In the genomic region with DNA sequence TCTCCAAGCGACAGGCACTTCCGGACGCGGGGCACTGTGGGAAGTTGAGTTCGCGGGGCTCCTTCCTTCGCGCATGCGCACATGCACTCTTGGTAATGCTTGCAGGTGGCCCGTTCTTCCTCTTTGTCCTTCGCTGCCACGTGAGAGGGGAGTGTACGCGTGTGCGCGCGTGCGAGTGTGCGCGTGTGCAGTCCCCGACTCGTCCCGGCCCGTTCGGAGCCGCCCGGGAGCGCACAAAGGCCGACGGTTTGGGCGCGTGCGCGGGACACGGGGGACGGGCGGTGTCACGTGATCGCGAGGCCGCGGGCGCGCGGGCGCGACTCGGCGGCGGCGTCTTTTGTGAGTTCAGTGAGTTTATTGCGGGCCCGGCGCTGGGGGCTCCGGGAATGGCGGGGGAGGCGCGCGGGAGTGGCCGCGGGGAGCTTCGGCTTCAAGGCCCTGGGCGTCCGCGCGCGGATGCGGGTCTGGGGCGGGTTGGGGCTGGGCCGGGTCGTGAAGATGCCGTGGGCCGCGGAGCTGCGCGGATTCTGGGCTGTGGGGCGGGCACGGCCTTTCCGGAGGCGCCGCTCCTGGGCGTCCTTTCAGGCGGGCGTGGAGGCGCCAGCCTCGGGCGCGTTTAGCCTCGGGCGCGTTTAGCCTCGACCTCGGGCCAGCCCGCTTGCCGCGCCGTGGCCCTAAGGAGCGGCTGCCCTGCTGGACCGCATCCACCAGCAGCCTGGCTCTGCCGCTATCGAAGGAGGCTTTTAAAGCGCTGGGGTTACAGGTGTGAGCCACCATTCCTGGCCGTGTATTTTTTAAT, we compare ENCODE assay signal across 8 cellular contexts. TPM values are rescaled to one million over a fixed set of nuclear protein-coding genes. Genes with fewer than 3 reads are reported as not detected.
DNase-seq lines count a peak whose midpoint lies in the region; ATAC-seq and TF ChIP-seq lines count a peak whose summit lies in the region.

Gene ZNF84 (plus strand): TSS at position 303 of the 799 bp plus-strand sequence. CDS start 3,959 bp downstream, outside the sequence.

- CTCF ChIA-PET in AG04450 (lab: Charles Lee) (no interaction called here), activated B cell treated with CpG ODN at 0.5 μM for 24 hours (lab: Charles Lee) (no interaction called here)

- peak within 1 kb of the TSS; percentile 91 for H3K4me3 Mint-ChIP-seq in activated B cell treated with CpG ODN at 0.5 μM for 24 hours

- peaks cover 42% of the 10 kb centered on the region for H3K36me3 Mint-ChIP-seq in activated B cell treated with CpG ODN at 0.5 μM for 24 hours (ENCODE audit: low read depth)

- TF ChIP-seq POLR2A in GM18951 (IDR thresholded peaks at IDR 0.05; ENCODE audit: extremely low read depth, insufficient read depth, insufficient read length) = peak; percentile 86

- peak within 1 kb of the TSS; percentile 96 for H3K27ac Mint-ChIP-seq in activated B cell treated with CpG ODN at 0.5 μM for 24 hours

- peaks cover 34% of the 10 kb centered on the region for H3K36me3 ChIP-seq in smooth muscle cell (ENCODE audit: low read depth)

- H3K79me2 ChIP-seq in smooth muscle cell (ENCODE audit: low read depth) = peaks cover 46% of the 10 kb centered on the region

- no peaks in the 10 kb centered on the region for H3K27me3 ChIP-seq in AG04450 (ENCODE audit: control insufficient read depth, insufficient read depth, low read length)
- no peaks in the 10 kb centered on the region for H3K27me3 ChIP-seq in smooth muscle cell (ENCODE audit: low read depth)

- peaks cover 2% of the 10 kb centered on the region for H3K27me3 Mint-ChIP-seq in activated B cell treated with CpG ODN at 0.5 μM for 24 hours

- POLR2A ChIA-PET in AG04450 (lab: Yijun Ruan, JAX) = interaction anchor here (0.7 kb wide), 1 partner anchor 50 kb away, joined by 3 read pairs; no protein-coding TSS in a partner anchor
- POLR2A ChIA-PET in activated B cell treated with CpG ODN at 0.5 μM for 24 hours (lab: Charles Lee) = interaction anchor here (0.6 to 2.7 kb wide), 10 partner anchors 43 to 218 kb away, joined by 3 to 30 read pairs (median 7); partner anchors contain the start of genes CHFR, ZNF10, ZNF140 and ZNF26

- H3K9me3 ChIP-seq in AG04450 (ENCODE audit: control insufficient read depth, insufficient read depth, low read length) (peaks cover 35% of the 10 kb centered on the region), smooth muscle cell (replicated peaks; ENCODE audit: low read depth) (peaks cover 34% of the 10 kb centered on the region)

- peak within 1 kb of the TSS; percentile 75 for H3K4me3 ChIP-seq in AG04450 (ENCODE audit: low read depth, low read length)
- H3K4me3 ChIP-seq in smooth muscle cell = peak within 1 kb of the TSS; percentile 77

- intact Hi-C loops in activated B cell treated with CpG ODN at 0.5 μM for 24 hours (cut with micrococcal nuclease) = loop anchor here (1.0 to 5.0 kb wide), 10 partner anchors 43 to 350 kb away; partner anchors contain the start of genes ANKLE2, CHFR, GOLGA3 and POLE

- peak; percentile 98 for DNase-seq in AG04450 (ENCODE audit: low read depth, low spot score)
- DNase-seq in NCI-H345 (lab: John Stamatoyannopoulos, UW) = peak; percentile 98
- DNase-seq in activated B cell treated with CpG ODN at 0.5 μM for 24 hours = peak; percentile 92
- DNase-seq in caudate nucleus (lab: John Stamatoyannopoulos, UW) = peak; percentile 53 to 97 (median 92)
- peak; percentile 96 for DNase-seq in iPS-NIHi7 (ENCODE audit: extremely low spot score)
- DNase-seq in smooth muscle cell (lab: John Stamatoyannopoulos, UW; ENCODE audit: unreplicated experiment) = peak; percentile 98

- H3K4me1 ChIP-seq in smooth muscle cell (ENCODE audit: low read depth) = peaks cover 7% of the 10 kb centered on the region

- in situ Hi-C loops in GM18951 (cut with MboI; ENCODE audit: low sequenced_read_pairs, unreplicated experiment) = no loop called here

- 1% methylated on average over 75 of the region's 103 CpGs for WGBS in smooth muscle cell (ENCODE audit: low lambda C conversion rate)

- H2AFZ ChIP-seq in smooth muscle cell (ENCODE audit: low read depth) = peak within 1 kb of the TSS; percentile 85

- H3K27ac ChIP-seq in AG04450 (ENCODE audit: low read depth, low read length) (peak within 1 kb of the TSS; percentile 73), caudate nucleus (ENCODE audit: low read depth, low read length) (peak within 1 kb of the TSS; percentile 97), smooth muscle cell (ENCODE audit: low read depth) (peak within 1 kb of the TSS; percentile 80)

- H4K20me1 ChIP-seq in smooth muscle cell (ENCODE audit: low read depth) = no peaks in the 10 kb centered on the region

- H3K4me2 ChIP-seq in smooth muscle cell = peak within 1 kb of the TSS; percentile 93

- H3K4me1 Mint-ChIP-seq in activated B cell treated with CpG ODN at 0.5 μM for 24 hours = peaks cover 20% of the 10 kb centered on the region

- no peak for TF ChIP-seq CTCF in AG04450 (IDR thresholded peaks at IDR 0.05; ENCODE audit: low read depth, low read length)
- TF ChIP-seq CTCF in activated B cell treated with CpG ODN at 0.5 μM for 24 hours (IDR thresholded peaks at IDR 0.05) = no peak
- no peak for TF ChIP-seq CTCF in smooth muscle cell (IDR thresholded peaks at IDR 0.05; ENCODE audit: borderline replicate concordance, insufficient read depth, poor library complexity, severe bottlenecking)

- H3K9me3 Mint-ChIP-seq in activated B cell treated with CpG ODN at 0.5 μM for 24 hours = peaks cover 28% of the 10 kb centered on the region

- H3F3A ChIP-seq in smooth muscle cell (ENCODE audit: low read depth) = no peaks in the 10 kb centered on the region

- H3K9ac ChIP-seq in smooth muscle cell (ENCODE audit: low read depth) = peak within 1 kb of the TSS; percentile 88

- ATAC-seq in HG03196 (IDR thresholded peaks at IDR 0.05; ENCODE audit: unreplicated experiment) = peak; percentile 87
- ATAC-seq in activated B cell treated with CpG ODN at 0.5 μM for 24 hours (ENCODE audit: low read depth) = peak; percentile 95

RNA-seq across cellular contexts. Expression of gene ZNF84, which starts in this region (rescaled TPM):
- 24.0 and 29.9 TPM in 2 replicates for polyA plus RNA-seq in AG04450 (2011; rRNA removed)
- 25.3 and 33.4 TPM in 2 replicates for polyA minus RNA-seq in AG04450 (2011; rRNA and poly(A)+ RNA removed)
- total RNA-seq in activated B cell treated with CpG ODN at 0.5 μM for 24 hours = 34.8 and 41.1 TPM in 2 replicates
- 28.5 and 35.9 TPM in 2 replicates for total RNA-seq in smooth muscle cell
- 12.1 and 16.5 TPM in 2 replicates for polyA plus RNA-seq in smooth muscle cell

Comparison
In these comparisons a context has a peak if more than half of its experiments do, and no peak if none do; other contexts are left out.
1. Peak in every context shown above with its lines: DNase-seq, ATAC-seq, H3K4me3 ChIP-seq and H3K27ac ChIP-seq.